Comparison of ENCODE assay signal across 10 cellular contexts in genomic region chr18:24402209-24402785, GRCh38. TPM values are rescaled to one million over a fixed set of nuclear protein-coding genes. Genes with fewer than 3 reads are reported as not detected.
DNase-seq lines count a peak whose midpoint lies in the region; ATAC-seq, FAIRE-seq and TF ChIP-seq lines count a peak whose summit lies in the region.
"Had no signal": no experiment of that assay in that cellular context is flagged by ENCODE, and none has a peak within 500 bp of the region (broad histone marks: within the 10 kb centered on the region; RNA-seq: fewer than 3 reads in every experiment).

No MANE protein-coding gene starts in this region.

- intact Hi-C loops in Panc1 (cut with micrococcal nuclease; ENCODE audit: unreplicated experiment) (no loop called here), kidney (cut with DNase I) (no loop called here)

- CTCF ChIA-PET in BJ (lab: Yijun Ruan, JAX), result no interaction called here
- CTCF ChIA-PET in Panc1 (lab: Charles Lee), result no interaction called here

- no peaks in the 10 kb centered on the region for H3K36me3 ChIP-seq in BJ (ENCODE audit: control insufficient read depth, insufficient read depth, low read length)
- no peaks in the 10 kb centered on the region for H3K36me3 ChIP-seq in Panc1 (ENCODE audit: control insufficient read depth, insufficient read depth, low read length)
- no peaks in the 10 kb centered on the region for H3K36me3 ChIP-seq in kidney (ENCODE audit: control insufficient read depth in 1 of 2, insufficient read depth in 2 of 2, low read length in 2 of 2)

- DNase-seq in BJ (ENCODE audit: low read depth) (no peak), Panc1 (ENCODE audit: low read depth, low spot score) (no peak), foreskin keratinocyte (no peak), GOT3 (lab: John Stamatoyannopoulos, UW) (no peak), kidney (no peak), NCI-H1436 treated with DMSO at 0.1 percent for 48 hours (lab: John Stamatoyannopoulos, UW) (no peak)
- DNase-seq in activated CD8-positive, alpha-beta memory T cell treated with anti-CD3 and anti-CD28 coated beads, Interleukin-2, amount 50 U/mL, for 48 hours, result no peak

- H3K9ac ChIP-seq in kidney (ENCODE audit: low read length in 2 of 2), result no peak overlapping the region

- POLR2A ChIA-PET in BJ (lab: Charles Lee), result no interaction called here
- POLR2A ChIA-PET in Panc1 (lab: Charles Lee), result no interaction called here

- FAIRE-seq in kidney (lab: Jason Lieb, UNC), result no peak

- TF ChIP-seq CTCF in BJ (IDR thresholded peaks at IDR 0.05; ENCODE audit: insufficient read depth, low read depth, low read length) (peak; percentile 30; the same call in 1 of the 2 replicates), GM12872 (IDR thresholded peaks at IDR 0.05; ENCODE audit: insufficient read depth, low read depth, low read length) (peak; percentile 49), Panc1 (IDR thresholded peaks at IDR 0.05) (peak; percentile 61), foreskin keratinocyte (conservative IDR thresholded peaks at IDR 0.05) (peak; percentile 35), kidney (IDR thresholded peaks at IDR 0.05; ENCODE audit: borderline replicate concordance, extremely low read depth, insufficient read depth) (no peak)

- BruUV-seq in Panc1 (replicated peaks; lab: Mats Ljungman, UMichigan), result no TSS peak

- in situ Hi-C loops in Panc1 (cut with HindIII; ENCODE audit: low pct_unique_long_range_greater_than_20kb, low sequenced_read_pairs), result no loop called here

- H3K4me1 ChIP-seq in Panc1 (ENCODE audit: control insufficient read depth, insufficient read depth, low read length) (peaks cover 6% of the 10 kb centered on the region; the same call in 1 of the 2 replicates), foreskin keratinocyte (peaks cover 8% of the 10 kb centered on the region), kidney (ENCODE audit: control insufficient read depth in 1 of 2, insufficient read depth in 1 of 2, low read depth in 1 of 2, low read length in 2 of 2) (no peaks in the 10 kb centered on the region)

- no peak overlapping the region for H3K4me3 ChIP-seq in BJ (ENCODE audit: low read depth, low read length)
- H3K4me3 ChIP-seq in Panc1 (ENCODE audit: low read depth in 2 of 2, low read length in 2 of 2), result no peak overlapping the region
- H3K4me3 ChIP-seq in kidney (ENCODE audit: low read length in 2 of 2), result no peak overlapping the region

- ATAC-seq in Panc1, result no peak
- no peak for ATAC-seq in foreskin keratinocyte
- ATAC-seq: esophagus mucosa had no signal

- H3K27ac ChIP-seq in Panc1 (ENCODE audit: low read length), result no peak overlapping the region
- no peak overlapping the region for H3K27ac ChIP-seq in foreskin keratinocyte
- no peak overlapping the region for H3K27ac ChIP-seq in kidney (ENCODE audit: low read depth in 2 of 2, low read length in 2 of 2)

- peaks cover 3% of the 10 kb centered on the region for H3K27me3 ChIP-seq in BJ (ENCODE audit: control insufficient read depth, insufficient read depth, low read length)
- no peaks in the 10 kb centered on the region for H3K27me3 ChIP-seq in Panc1 (ENCODE audit: control insufficient read depth, insufficient read depth, low read length)
- H3K27me3 ChIP-seq in foreskin keratinocyte, result no peaks in the 10 kb centered on the region

- H3K9me3 ChIP-seq in Panc1 (ENCODE audit: control insufficient read depth, insufficient read depth, low read depth, low read length) (no peaks in the 10 kb centered on the region), kidney (ENCODE audit: control insufficient read depth in 1 of 2, low read length in 2 of 2) (no peaks in the 10 kb centered on the region)

RNA-seq across cellular contexts. Expression of gene OSBPL1A, which starts 4.7 kb away (rescaled TPM):
- polyA plus RNA-seq in BJ (2011; rRNA removed), result 20.1 and 30.9 TPM in 2 replicates
- polyA minus RNA-seq in BJ (2011; rRNA and poly(A)+ RNA removed), result 8.4 and 10.9 TPM in 2 replicates
- total RNA-seq in Panc1 (2021; ENCODE audit: unreplicated experiment), result 50.5 TPM
- 43.2 TPM for polyA plus RNA-seq in Panc1 (2012; ENCODE audit: insufficient read length)
- 24.7 and 25.5 TPM in 2 replicates for total RNA-seq in foreskin keratinocyte
- 9.9 and 11.5 TPM in 2 replicates for polyA plus RNA-seq in foreskin keratinocyte
- total RNA-seq in kidney, result 40.3 TPM
- polyA plus RNA-seq in kidney (ENCODE audit: insufficient read depth, low read depth, low replicate concordance), result 27.0 TPM

RNA-seq across cellular contexts. Expression of gene IMPACT, which starts 24.2 kb away (rescaled TPM):
- polyA plus RNA-seq in BJ (2011; rRNA removed), result 10.0 and 24.8 TPM in 2 replicates
- 3.7 and 7.0 TPM in 2 replicates for polyA minus RNA-seq in BJ (2011; rRNA and poly(A)+ RNA removed)
- total RNA-seq in Panc1 (2021; ENCODE audit: unreplicated experiment), result 36.2 TPM
- polyA plus RNA-seq in Panc1 (2012; ENCODE audit: insufficient read length), result 34.5 TPM
- 23.3 and 25.8 TPM in 2 replicates for total RNA-seq in foreskin keratinocyte
- 12.0 and 13.1 TPM in 2 replicates for polyA plus RNA-seq in foreskin keratinocyte
- 38.0 TPM for total RNA-seq in kidney
- 21.7 TPM for polyA plus RNA-seq in kidney (ENCODE audit: insufficient read depth, low read depth, low replicate concordance)

RNA-seq across cellular contexts. Expression of gene HRH4, which starts 58.1 kb away (rescaled TPM):
- 0.05 TPM in 1 of 2 replicates, not detected in the other for polyA plus RNA-seq in BJ (2011; rRNA removed)
- polyA minus RNA-seq in BJ (2011; rRNA and poly(A)+ RNA removed), result not detected in 2 replicates
- not detected for total RNA-seq in Panc1 (2021; ENCODE audit: unreplicated experiment)
- not detected for polyA plus RNA-seq in Panc1 (2012; ENCODE audit: insufficient read length)
- 0.04 TPM in 1 of 2 replicates, not detected in the other for total RNA-seq in foreskin keratinocyte
- not detected in 2 replicates for polyA plus RNA-seq in foreskin keratinocyte
- not detected for total RNA-seq in kidney
- polyA plus RNA-seq in kidney (ENCODE audit: insufficient read depth, low read depth, low replicate concordance), result not detected
- polyA plus RNA-seq: neural cell had no signal
